Comparison of ENCODE assay signal across 8 cellular contexts in genomic region chr6:93424303-93425064, GRCh38. TPM values are rescaled to one million over a fixed set of nuclear protein-coding genes. Genes with fewer than 3 reads are reported as not detected.
DNase-seq lines count a peak whose midpoint lies in the region; ATAC-seq and TF ChIP-seq lines count a peak whose summit lies in the region.

No MANE protein-coding gene starts in this region.

- no peak overlapping the region for H2AFZ ChIP-seq in IMR-90 (replicated peaks; ENCODE audit: low read length, poor library complexity)

- POLR2A ChIA-PET in IMR-90 (lab: Charles Lee; ENCODE audit: unreplicated experiment): no interaction called here

- H3K4me3 Mint-ChIP-seq in activated T-helper 1 cell treated with anti-CD3 and anti-CD28 coated beads, Interleukin-12 subunit alpha, Interleukin-12 subunit beta, Interleukin-2, Interleukin-4 antibody, amounts not matched to agents 30 ng/mL and 10 ng/mL and 1 ng/mL, durations not matched to agents 14 hours and 24 hours and 36 hours: no peak overlapping the region

- no peak for ATAC-seq in IMR-90 (ENCODE audit: low read depth)
- ATAC-seq in lower lobe of right lung: no peak
- no peak for ATAC-seq in GM19467 (IDR thresholded peaks at IDR 0.05; ENCODE audit: unreplicated experiment)

- no peak overlapping the region for H3K4ac ChIP-seq in IMR-90 (ENCODE audit: low read depth, low read length)

- H3K79me1 ChIP-seq in IMR-90 (ENCODE audit: low read depth in 1 of 2, low read length in 2 of 2): no peaks in the 10 kb centered on the region

- TF ChIP-seq RAD21 in IMR-90 (IDR thresholded peaks at IDR 0.05; ENCODE audit: low read length): peak; percentile 29; the same call in 1 of the 2 replicates

- H2AK5ac ChIP-seq in IMR-90 (ENCODE audit: low read depth, low read length): no peak overlapping the region

- H4K91ac ChIP-seq in IMR-90 (ENCODE audit: insufficient read depth, low read depth, low read length): no peak overlapping the region

- H3K4me1 ChIP-seq in IMR-90 (ENCODE audit: control insufficient read depth, insufficient read depth, low read length): no peaks in the 10 kb centered on the region
- peaks cover 7% of the 10 kb centered on the region for H3K4me1 ChIP-seq in lower lobe of right lung

- no peaks in the 10 kb centered on the region for H3K27me3 ChIP-seq in IMR-90 (ENCODE audit: control insufficient read depth, insufficient read depth, low read length)
- peaks cover 36% of the 10 kb centered on the region for H3K27me3 ChIP-seq in lower lobe of right lung (ENCODE audit: low read depth)

- H3K9ac ChIP-seq in IMR-90 (ENCODE audit: low read depth, low read length): no peak overlapping the region

- H3K36me3 Mint-ChIP-seq in activated T-helper 1 cell treated with anti-CD3 and anti-CD28 coated beads, Interleukin-12 subunit alpha, Interleukin-12 subunit beta, Interleukin-2, Interleukin-4 antibody, amounts not matched to agents 30 ng/mL and 10 ng/mL and 1 ng/mL, durations not matched to agents 14 hours and 24 hours and 36 hours (ENCODE audit: low read depth): no peaks in the 10 kb centered on the region

- H3K36me3 ChIP-seq in IMR-90 (ENCODE audit: control insufficient read depth, insufficient read depth, low read length) (no peaks in the 10 kb centered on the region), lower lobe of right lung (no peaks in the 10 kb centered on the region)

- CTCF ChIA-PET in IMR-90 (lab: Yijun Ruan, JAX): interaction anchor here (0.6 to 1.0 kb wide), 2 partner anchors 10 to 43 kb away, joined by 3 to 8 read pairs; no protein-coding TSS in a partner anchor

- H3K4me1 Mint-ChIP-seq in activated T-helper 1 cell treated with anti-CD3 and anti-CD28 coated beads, Interleukin-12 subunit alpha, Interleukin-12 subunit beta, Interleukin-2, Interleukin-4 antibody, amounts not matched to agents 30 ng/mL and 10 ng/mL and 1 ng/mL, durations not matched to agents 14 hours and 24 hours and 36 hours (ENCODE audit: low read depth): peaks cover 9% of the 10 kb centered on the region

- H2AK9ac ChIP-seq in IMR-90 (replicated peaks; ENCODE audit: low read depth, low read length, poor library complexity): no peak overlapping the region

- H3K4me3 ChIP-seq in IMR-90 (ENCODE audit: insufficient read depth, low read depth, low read length) (no peak overlapping the region), astrocyte of the spinal cord (ENCODE audit: low read depth, low read length) (no peak overlapping the region), lower lobe of right lung (no peak overlapping the region)

- no CpG with 5 or more reads among the region's 2 CpGs for WGBS in IMR-90 (ENCODE audit: extremely low coverage in 2 of 2, insufficient read length in 1 of 2), 2 experiments

- dilution Hi-C loops in IMR-90 (cut with HindIII; ENCODE audit: low sequenced_read_pairs, unreplicated experiment): no loop called here

- no peak overlapping the region for H3K56ac ChIP-seq in IMR-90 (ENCODE audit: extremely low read depth, insufficient read depth, low read length)

- H3K27ac ChIP-seq in C4-2B: no peak overlapping the region
- no peak overlapping the region for H3K27ac ChIP-seq in IMR-90 (ENCODE audit: insufficient read depth, low read length)
- no peak overlapping the region for H3K27ac ChIP-seq in lower lobe of right lung

- no peak overlapping the region for H3K14ac ChIP-seq in IMR-90 (replicated peaks; ENCODE audit: low read depth, low read length)

- H3K18ac ChIP-seq in IMR-90 (ENCODE audit: low read depth, low read length): no peak overlapping the region

- H3K9me3 ChIP-seq in IMR-90 (ENCODE audit: control insufficient read depth, insufficient read depth, low read length) (no peaks in the 10 kb centered on the region), lower lobe of right lung (no peaks in the 10 kb centered on the region)

- H4K5ac ChIP-seq in IMR-90 (ENCODE audit: low read depth, low read length): no peak overlapping the region

- H3K9me1 ChIP-seq in IMR-90 (ENCODE audit: insufficient read depth, low read length): no peaks in the 10 kb centered on the region

- H4K8ac ChIP-seq in IMR-90 (ENCODE audit: low read depth in 2 of 2, low read length in 2 of 2): no peak overlapping the region

- no peaks in the 10 kb centered on the region for H3K9me3 Mint-ChIP-seq in activated T-helper 1 cell treated with anti-CD3 and anti-CD28 coated beads, Interleukin-12 subunit alpha, Interleukin-12 subunit beta, Interleukin-2, Interleukin-4 antibody, amounts not matched to agents 30 ng/mL and 10 ng/mL and 1 ng/mL, durations not matched to agents 14 hours and 24 hours and 36 hours

- H2BK5ac ChIP-seq in IMR-90 (ENCODE audit: low read depth, low read length, poor library complexity, severe bottlenecking): no peak overlapping the region

- BruUV-seq in IMR-90 (replicated peaks; lab: Mats Ljungman, UMichigan): no TSS peak

- no peak overlapping the region for H2BK15ac ChIP-seq in IMR-90 (ENCODE audit: low read depth, low read length)

- in situ Hi-C loops in IMR-90 (cut with MboI; ENCODE audit: low sequenced_read_pairs) (no loop called here), astrocyte of the spinal cord (cut with HindIII; ENCODE audit: low sequenced_read_pairs) (no loop called here)

- H3K27me3 Mint-ChIP-seq in activated T-helper 1 cell treated with anti-CD3 and anti-CD28 coated beads, Interleukin-12 subunit alpha, Interleukin-12 subunit beta, Interleukin-2, Interleukin-4 antibody, amounts not matched to agents 30 ng/mL and 10 ng/mL and 1 ng/mL, durations not matched to agents 14 hours and 24 hours and 36 hours (ENCODE audit: insufficient read depth): peaks cover 25% of the 10 kb centered on the region

- H4K20me1 ChIP-seq in IMR-90 (ENCODE audit: insufficient read depth, low read length): no peaks in the 10 kb centered on the region

- no peak overlapping the region for H3K27ac Mint-ChIP-seq in activated T-helper 1 cell treated with anti-CD3 and anti-CD28 coated beads, Interleukin-12 subunit alpha, Interleukin-12 subunit beta, Interleukin-2, Interleukin-4 antibody, amounts not matched to agents 30 ng/mL and 10 ng/mL and 1 ng/mL, durations not matched to agents 14 hours and 24 hours and 36 hours

- no peak overlapping the region for H3K4me2 ChIP-seq in IMR-90 (ENCODE audit: low read depth, low read length)

- intact Hi-C loops in IMR-90 (cut with micrococcal nuclease) (loop anchor here (10.0 kb wide), 1 partner anchor 610 kb away; no protein-coding TSS in a partner anchor), lower lobe of right lung (cut with DNase I) (no loop called here)
- intact Hi-C loops in activated T-helper 1 cell treated with anti-CD3 and anti-CD28 coated beads, Interleukin-12 subunit alpha, Interleukin-12 subunit beta, Interleukin-2, Interleukin-4 antibody, amounts not matched to agents 30 ng/mL and 10 ng/mL and 1 ng/mL, durations not matched to agents 14 hours and 24 hours and 36 hours (cut with micrococcal nuclease): no loop called here

- H3K23ac ChIP-seq in IMR-90 (ENCODE audit: low read depth, low read length): no peak overlapping the region

- TF ChIP-seq POLR2A in IMR-90 (IDR thresholded peaks at IDR 0.05; ENCODE audit: low read depth, low read length): no peak

- H2BK120ac ChIP-seq in IMR-90 (ENCODE audit: low read depth, low read length): no peak overlapping the region

- peak; percentile 67 for TF ChIP-seq CTCF in C4-2B (conservative IDR thresholded peaks at IDR 0.05)
- TF ChIP-seq CTCF in IMR-90 (conservative IDR thresholded peaks at IDR 0.05; ENCODE audit: low read depth, low read length): peak; percentile 55
- TF ChIP-seq CTCF in astrocyte of the spinal cord (IDR thresholded peaks at IDR 0.05; ENCODE audit: low read depth, low read length): peak; percentile 69
- TF ChIP-seq CTCF in lower lobe of right lung (IDR thresholded peaks at IDR 0.05): peak; percentile 45

- H2BK20ac ChIP-seq in IMR-90 (ENCODE audit: low read depth, low read length): no peak overlapping the region

- DNase-seq in IMR-90 (no peak), astrocyte of the spinal cord (ENCODE audit: low read depth, low spot score) (peak; percentile 28), lower lobe of right lung (no peak)
- DNase-seq in effector CD4-positive, alpha-beta T cell: no peak
- DNase-seq in activated T-helper 1 cell treated with anti-CD3 and anti-CD28 coated beads, Interleukin-12 subunit alpha, Interleukin-12 subunit beta, Interleukin-2, Interleukin-4 antibody, amounts not matched to agents 30 ng/mL and 10 ng/mL and 1 ng/mL, durations not matched to agents 14 hours and 24 hours and 36 hours (ENCODE audit: low spot score): no peak
- no peak for DNase-seq in activated naive CD4-positive, alpha-beta T cell treated with Interleukin-2 at 50 U/mL for 16 hours

TF ChIP-seq in IMR-90, 13 proteins besides CTCF, POLR2A, EP300 and RAD21 (continues in another document):
- no peak for TF ChIP-seq CEBPB (IDR thresholded peaks at IDR 0.05; ENCODE audit: low read depth, low read length)
- TF ChIP-seq BHLHE40 (IDR thresholded peaks at IDR 0.05; ENCODE audit: low read depth, low read length): no peak
- TF ChIP-seq MXI1 (IDR thresholded peaks at IDR 0.05; ENCODE audit: borderline replicate concordance, low read depth, low read length): no peak
- no peak for TF ChIP-seq RCOR1 (IDR thresholded peaks at IDR 0.05; ENCODE audit: insufficient replicate concordance, low read length)
- no peak for TF ChIP-seq RFX5 (IDR thresholded peaks at IDR 0.05; ENCODE audit: low read depth, low read length)
- no peak for TF ChIP-seq NFE2L2 (IDR thresholded peaks at IDR 0.05; ENCODE audit: low read depth, low read length)
- peak; percentile 56 for TF ChIP-seq MAFK (IDR thresholded peaks at IDR 0.05; ENCODE audit: low read depth, low read length)
- no peak for TF ChIP-seq MAZ (IDR thresholded peaks at IDR 0.05; ENCODE audit: borderline replicate concordance, low read depth, low read length)
- 0 out of 2 replicates have a peak, but pooled peaks have one; percentile 23 for TF ChIP-seq SMC3 (IDR thresholded peaks at IDR 0.05; ENCODE audit: low read depth, low read length)
- no peak for TF ChIP-seq FOS (IDR thresholded peaks at IDR 0.05; ENCODE audit: low read depth, low read length)
- no peak for TF ChIP-seq USF2 (IDR thresholded peaks at IDR 0.05; ENCODE audit: low read depth, low read length)

RNA-seq across cellular contexts. Expression of gene EPHA7, which starts 5.1 kb away (rescaled TPM):
- not detected in 2 replicates for total RNA-seq in IMR-90 (2012; rRNA removed)
- polyA plus RNA-seq in IMR-90 (2012; rRNA removed): not detected in 2 replicates
- polyA plus RNA-seq in IMR-90 (2012; cell fraction: cytosol; rRNA removed): not detected in 2 replicates
- polyA plus RNA-seq in IMR-90 (2012; cell fraction: nucleus; rRNA removed; ENCODE audit: low replicate concordance): not detected in 2 replicates
- total RNA-seq in lower lobe of right lung: 0.86 TPM
- not detected in 2 replicates for total RNA-seq in activated T-helper 1 cell treated with anti-CD3 and anti-CD28 coated beads, Interleukin-12 subunit alpha, Interleukin-12 subunit beta, Interleukin-2, Interleukin-4 antibody, amounts not matched to agents 30 ng/mL and 10 ng/mL and 1 ng/mL, durations not matched to agents 14 hours and 24 hours and 36 hours
